ENCODE assay signal across 7 cellular contexts in the genomic region with DNA sequence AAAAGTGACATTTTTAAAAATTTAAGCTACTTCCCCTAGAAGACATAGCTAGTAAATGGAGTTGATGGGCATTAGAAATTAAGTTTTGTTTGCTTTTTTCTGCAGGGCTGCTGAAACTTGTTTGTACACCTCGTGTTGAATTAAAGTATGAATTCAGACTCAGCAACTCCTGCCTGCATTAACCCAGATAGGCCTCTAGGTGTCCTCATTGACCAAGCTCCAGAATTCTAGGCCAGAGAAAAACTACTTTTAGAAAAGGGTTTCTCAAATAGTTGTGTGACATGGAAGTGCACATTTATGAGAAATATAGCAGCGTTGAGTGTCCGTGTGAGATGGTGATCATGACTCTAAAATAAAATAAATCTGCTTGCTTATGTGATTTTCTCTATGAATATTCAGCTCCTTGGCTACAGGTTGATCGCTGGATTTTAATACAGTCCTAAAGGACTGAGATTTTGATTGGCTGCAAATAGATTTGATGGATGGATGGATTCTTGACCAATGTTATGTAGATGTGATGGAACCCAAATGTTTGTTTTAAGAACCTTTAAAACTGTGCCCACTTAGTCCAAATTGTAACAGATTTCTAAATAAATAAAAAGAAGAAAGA. TPM values are rescaled to one million over a fixed set of nuclear protein-coding genes. Genes with fewer than 3 reads are reported as not detected.
DNase-seq lines count a peak whose midpoint lies in the region; ATAC-seq, FAIRE-seq and TF ChIP-seq lines count a peak whose summit lies in the region.

No MANE protein-coding gene starts in this region.

- H3K36me3 Mint-ChIP-seq in activated T-cell treated with anti-CD3 and anti-CD28 coated beads, Interleukin-2, amount 50 U/mL, for 4 hours (ENCODE audit: insufficient read depth), result no peaks in the 10 kb centered on the region
- H3K36me3 Mint-ChIP-seq in osteocyte (ENCODE audit: unreplicated experiment), result no peaks in the 10 kb centered on the region
- H3K36me3 Mint-ChIP-seq in stimulated activated memory B cell treated with anti-CD40 and anti-IgM and Interleukin-4, amounts not matched to agents 10 μg/mL and 1 μg/mL and 100 μg/mL, for 72 hours, result no peaks in the 10 kb centered on the region

- TF ChIP-seq CTCF in osteocyte (IDR thresholded peaks at IDR 0.05), result peak; percentile 93

- H3K4me3 Mint-ChIP-seq in activated T-cell treated with anti-CD3 and anti-CD28 coated beads, Interleukin-2, amount 50 U/mL, for 4 hours, result no peak overlapping the region
- no peak overlapping the region for H3K4me3 Mint-ChIP-seq in osteocyte (ENCODE audit: unreplicated experiment)
- H3K4me3 Mint-ChIP-seq in stimulated activated memory B cell treated with anti-CD40 and anti-IgM and Interleukin-4, amounts not matched to agents 10 μg/mL and 1 μg/mL and 100 μg/mL, for 72 hours, result no peak overlapping the region

- peak; percentile 64 for FAIRE-seq in frontal cortex (lab: Jason Lieb, UNC)

- ATAC-seq in GM21526 (IDR thresholded peaks at IDR 0.05; ENCODE audit: low FRiP score, unreplicated experiment), result peak; percentile 65
- ATAC-seq in activated T-cell treated with anti-CD3 and anti-CD28 coated beads, Interleukin-2, amount 50 U/mL, for 4 hours, result peak in 1 of 2 donors; percentile 66
- no peak for ATAC-seq in stimulated activated memory B cell treated with anti-CD40 and anti-IgM and Interleukin-4, amounts not matched to agents 10 μg/mL and 1 μg/mL and 100 μg/mL, for 72 hours

- DNase-seq in EL (peak; percentile 50), NCI-H2227 (lab: John Stamatoyannopoulos, UW; ENCODE audit: unreplicated experiment) (peak; percentile 54), frontal cortex (ENCODE audit: low spot score in 2 of 2) (peak; percentile 18 to 60), osteocyte (ENCODE audit: extremely low spot score, unreplicated experiment) (no peak)
- DNase-seq in activated T-cell treated with anti-CD3 and anti-CD28 coated beads, Interleukin-2, amount 50 U/mL, for 4 hours, result peak; percentile 22

- peaks cover 6% of the 10 kb centered on the region for H3K4me1 Mint-ChIP-seq in activated T-cell treated with anti-CD3 and anti-CD28 coated beads, Interleukin-2, amount 50 U/mL, for 4 hours (ENCODE audit: low read depth)
- no peaks in the 10 kb centered on the region for H3K4me1 Mint-ChIP-seq in osteocyte (ENCODE audit: unreplicated experiment)
- no peaks in the 10 kb centered on the region for H3K4me1 Mint-ChIP-seq in stimulated activated memory B cell treated with anti-CD40 and anti-IgM and Interleukin-4, amounts not matched to agents 10 μg/mL and 1 μg/mL and 100 μg/mL, for 72 hours

- H3K27ac Mint-ChIP-seq in osteocyte (ENCODE audit: unreplicated experiment), result no peak overlapping the region
- no peak overlapping the region for H3K27ac Mint-ChIP-seq in stimulated activated memory B cell treated with anti-CD40 and anti-IgM and Interleukin-4, amounts not matched to agents 10 μg/mL and 1 μg/mL and 100 μg/mL, for 72 hours

- no peaks in the 10 kb centered on the region for H3K27me3 Mint-ChIP-seq in activated T-cell treated with anti-CD3 and anti-CD28 coated beads, Interleukin-2, amount 50 U/mL, for 4 hours (ENCODE audit: low read depth)
- no peaks in the 10 kb centered on the region for H3K27me3 Mint-ChIP-seq in osteocyte (ENCODE audit: unreplicated experiment)
- no peaks in the 10 kb centered on the region for H3K27me3 Mint-ChIP-seq in stimulated activated memory B cell treated with anti-CD40 and anti-IgM and Interleukin-4, amounts not matched to agents 10 μg/mL and 1 μg/mL and 100 μg/mL, for 72 hours

- H3K9me3 Mint-ChIP-seq in activated T-cell treated with anti-CD3 and anti-CD28 coated beads, Interleukin-2, amount 50 U/mL, for 4 hours, result no peaks in the 10 kb centered on the region
- H3K9me3 Mint-ChIP-seq in osteocyte (ENCODE audit: unreplicated experiment), result no peaks in the 10 kb centered on the region
- H3K9me3 Mint-ChIP-seq in stimulated activated memory B cell treated with anti-CD40 and anti-IgM and Interleukin-4, amounts not matched to agents 10 μg/mL and 1 μg/mL and 100 μg/mL, for 72 hours, result no peaks in the 10 kb centered on the region

RNA-seq across cellular contexts. Expression of gene LMOD3, which starts 39.3 kb away (rescaled TPM):
- not detected for total RNA-seq in activated T-cell treated with anti-CD3 and anti-CD28 coated beads, Interleukin-2, amount 50 U/mL, for 4 hours
- total RNA-seq in frontal cortex (0.41 TPM), osteocyte (not detected in 2 replicates)
